ENCODE assay signal across 11 cellular contexts in genomic region chr19:41399091-41399490, GRCh38. TPM values are rescaled to one million over a fixed set of nuclear protein-coding genes. Genes with fewer than 3 reads are reported as not detected.
DNase-seq lines count a peak whose midpoint lies in the region; ATAC-seq, FAIRE-seq and TF ChIP-seq lines count a peak whose summit lies in the region.
"Had no signal": no experiment of that assay in that cellular context is flagged by ENCODE, and none has a peak within 500 bp of the region (broad histone marks: within the 10 kb centered on the region; RNA-seq: fewer than 3 reads in every experiment).

No MANE protein-coding gene starts in this region.

- no peaks in the 10 kb centered on the region for H3K9me3 Mint-ChIP-seq in activated naive CD4-positive, alpha-beta T cell treated with anti-CD3 and anti-CD28 coated beads, Interleukin-2, amount 10 ng/mL, durations not matched to agents 7 days and 5 days
- H3K9me3 Mint-ChIP-seq in activated T-helper 1 cell treated with anti-CD3 and anti-CD28 coated beads, Interleukin-12 subunit alpha, Interleukin-12 subunit beta, Interleukin-2, Interleukin-4 antibody, amounts not matched to agents 30 ng/mL and 10 ng/mL and 1 ng/mL, durations not matched to agents 14 hours and 24 hours and 36 hours, result no peaks in the 10 kb centered on the region

- H3K79me2 ChIP-seq in keratinocyte (ENCODE audit: control insufficient read depth, insufficient read depth, low read length), result peaks cover 27% of the 10 kb centered on the region

- H3K9me3 ChIP-seq in keratinocyte (ENCODE audit: control insufficient read depth, low read depth, low read length) (no peaks in the 10 kb centered on the region), thoracic aorta (no peaks in the 10 kb centered on the region)
- H3K9me3 ChIP-seq: SJSA1 had no signal

- no peak for DNase-seq in activated naive CD4-positive, alpha-beta T cell treated with anti-CD3 and anti-CD28 coated beads, Interleukin-2, amount 10 ng/mL, durations not matched to agents 7 days and 5 days
- no peak for DNase-seq in activated naive CD4-positive, alpha-beta T cell treated with Interleukin-2 at 50 U/mL for 16 hours
- DNase-seq in activated T-helper 1 cell treated with anti-CD3 and anti-CD28 coated beads, Interleukin-12 subunit alpha, Interleukin-12 subunit beta, Interleukin-2, Interleukin-4 antibody, amounts not matched to agents 30 ng/mL and 10 ng/mL and 1 ng/mL, durations not matched to agents 14 hours and 24 hours and 36 hours (ENCODE audit: low spot score), result no peak
- DNase-seq in keratinocyte (ENCODE audit: low read depth, low spot score), result no peak
- DNase-seq in thoracic aorta (ENCODE audit: low spot score), result no peak
- DNase-seq in HuH-7 (ENCODE audit: low spot score), result no peak
- DNase-seq in NCI-H446 treated with DMSO at 0.1 percent for 48 hours (lab: John Stamatoyannopoulos, UW), result no peak
- DNase-seq: COR-L47, NCI-H146 had no signal

- H3K36me3 Mint-ChIP-seq in activated naive CD4-positive, alpha-beta T cell treated with anti-CD3 and anti-CD28 coated beads, Interleukin-2, amount 10 ng/mL, durations not matched to agents 7 days and 5 days, result peaks cover 11% of the 10 kb centered on the region
- peaks cover 3% of the 10 kb centered on the region for H3K36me3 Mint-ChIP-seq in activated T-helper 1 cell treated with anti-CD3 and anti-CD28 coated beads, Interleukin-12 subunit alpha, Interleukin-12 subunit beta, Interleukin-2, Interleukin-4 antibody, amounts not matched to agents 30 ng/mL and 10 ng/mL and 1 ng/mL, durations not matched to agents 14 hours and 24 hours and 36 hours (ENCODE audit: low read depth)

- H3K4me1 ChIP-seq in keratinocyte (ENCODE audit: control insufficient read depth, extremely low read depth, insufficient read depth, low read length), result peaks cover 13% of the 10 kb centered on the region
- H3K4me1 ChIP-seq in thoracic aorta (ENCODE audit: control insufficient read depth in 1 of 2, low read depth in 2 of 2), result peaks cover 13 to 17% of the 10 kb centered on the region in 2 donors

- no peaks in the 10 kb centered on the region for H4K20me1 ChIP-seq in keratinocyte (ENCODE audit: control insufficient read depth, extremely low read depth, insufficient read depth, low read length)

- no peak for TF ChIP-seq CTCF in keratinocyte (optimal IDR thresholded peaks at IDR 0.05 in 1 of 3, IDR thresholded peaks at IDR 0.05 in 1 of 3, conservative IDR thresholded peaks at IDR 0.05 in 1 of 3; ENCODE audit: extremely low read depth in 1 of 3, insufficient read depth in 2 of 3, low read length in 3 of 3)
- no peak for TF ChIP-seq CTCF in thoracic aorta (IDR thresholded peaks at IDR 0.05)

- dilution Hi-C loops in keratinocyte (cut with MboI; ENCODE audit: extremely low pct_ligation_motif_present, low sequenced_read_pairs), result no loop called here

- H3K36me3 ChIP-seq in keratinocyte (ENCODE audit: control insufficient read depth in 2 of 2, extremely low read depth in 1 of 2, insufficient read depth in 2 of 2, low read length in 2 of 2), result peaks cover 0 to 3% of the 10 kb centered on the region in 2 experiments
- no peaks in the 10 kb centered on the region for H3K36me3 ChIP-seq in thoracic aorta
- H3K36me3 ChIP-seq: SJSA1 had no signal

- H3K27me3 ChIP-seq in keratinocyte (ENCODE audit: control insufficient read depth, extremely low read depth, insufficient read depth, low read length), result no peaks in the 10 kb centered on the region
- H3K27me3 ChIP-seq in thoracic aorta (replicated peaks; ENCODE audit: insufficient read depth), result no peaks in the 10 kb centered on the region
- H3K27me3 ChIP-seq: SJSA1 had no signal

- ATAC-seq in thoracic aorta (ENCODE audit: insufficient number of reproducible peaks, low FRiP score, low read depth) (no peak), HG03571 (IDR thresholded peaks at IDR 0.05; ENCODE audit: unreplicated experiment) (no peak)

- CTCF ChIA-PET in activated naive CD4-positive, alpha-beta T cell treated with anti-CD3 and anti-CD28 coated beads, Interleukin-2, amount 10 ng/mL, durations not matched to agents 7 days and 5 days (lab: Charles Lee), result no interaction called here

- peak overlapping the region; percentile 98 for H3K4me2 ChIP-seq in keratinocyte (ENCODE audit: control insufficient read depth, extremely low read depth, insufficient read depth, low read depth, low read length)

- H2AFZ ChIP-seq in keratinocyte (ENCODE audit: control insufficient read depth, low read length), result no peak overlapping the region

- peak overlapping the region; percentile 97 for H3K4me3 Mint-ChIP-seq in activated naive CD4-positive, alpha-beta T cell treated with anti-CD3 and anti-CD28 coated beads, Interleukin-2, amount 10 ng/mL, durations not matched to agents 7 days and 5 days
- peak overlapping the region; percentile 97 for H3K4me3 Mint-ChIP-seq in activated T-helper 1 cell treated with anti-CD3 and anti-CD28 coated beads, Interleukin-12 subunit alpha, Interleukin-12 subunit beta, Interleukin-2, Interleukin-4 antibody, amounts not matched to agents 30 ng/mL and 10 ng/mL and 1 ng/mL, durations not matched to agents 14 hours and 24 hours and 36 hours

- H3K9me1 ChIP-seq in keratinocyte (ENCODE audit: control insufficient read depth, extremely low read depth, insufficient read depth, low read length), result no peaks in the 10 kb centered on the region

- no peak overlapping the region for H3K4me3 ChIP-seq in keratinocyte (ENCODE audit: control insufficient read depth in 2 of 3, extremely low read depth in 1 of 3, insufficient read depth in 2 of 3, low read depth in 1 of 3, low read length in 3 of 3)
- H3K4me3 ChIP-seq in thoracic aorta, result peak overlapping the region; percentile 95

- peaks cover 40% of the 10 kb centered on the region for H3K4me1 Mint-ChIP-seq in activated naive CD4-positive, alpha-beta T cell treated with anti-CD3 and anti-CD28 coated beads, Interleukin-2, amount 10 ng/mL, durations not matched to agents 7 days and 5 days
- peaks cover 28% of the 10 kb centered on the region for H3K4me1 Mint-ChIP-seq in activated T-helper 1 cell treated with anti-CD3 and anti-CD28 coated beads, Interleukin-12 subunit alpha, Interleukin-12 subunit beta, Interleukin-2, Interleukin-4 antibody, amounts not matched to agents 30 ng/mL and 10 ng/mL and 1 ng/mL, durations not matched to agents 14 hours and 24 hours and 36 hours (ENCODE audit: low read depth)

- no peak overlapping the region for H3K27ac Mint-ChIP-seq in activated naive CD4-positive, alpha-beta T cell treated with anti-CD3 and anti-CD28 coated beads, Interleukin-2, amount 10 ng/mL, durations not matched to agents 7 days and 5 days
- H3K27ac Mint-ChIP-seq in activated T-helper 1 cell treated with anti-CD3 and anti-CD28 coated beads, Interleukin-12 subunit alpha, Interleukin-12 subunit beta, Interleukin-2, Interleukin-4 antibody, amounts not matched to agents 30 ng/mL and 10 ng/mL and 1 ng/mL, durations not matched to agents 14 hours and 24 hours and 36 hours, result peak overlapping the region; percentile 67

- H3K27ac ChIP-seq in keratinocyte (ENCODE audit: control insufficient read depth, insufficient read depth, low read length), result peak overlapping the region; percentile 100
- no peak overlapping the region for H3K27ac ChIP-seq in thoracic aorta
- H3K27ac ChIP-seq: SJSA1 had no signal

- peaks cover 8% of the 10 kb centered on the region for H3K27me3 Mint-ChIP-seq in activated naive CD4-positive, alpha-beta T cell treated with anti-CD3 and anti-CD28 coated beads, Interleukin-2, amount 10 ng/mL, durations not matched to agents 7 days and 5 days
- no peaks in the 10 kb centered on the region for H3K27me3 Mint-ChIP-seq in activated T-helper 1 cell treated with anti-CD3 and anti-CD28 coated beads, Interleukin-12 subunit alpha, Interleukin-12 subunit beta, Interleukin-2, Interleukin-4 antibody, amounts not matched to agents 30 ng/mL and 10 ng/mL and 1 ng/mL, durations not matched to agents 14 hours and 24 hours and 36 hours (ENCODE audit: insufficient read depth)

- H3K9ac ChIP-seq in keratinocyte (ENCODE audit: control insufficient read depth, extremely low read depth, insufficient read depth, low read length), result peak overlapping the region; percentile 99

- FAIRE-seq in keratinocyte (lab: Jason Lieb, UNC), result no peak

- intact Hi-C loops in activated T-helper 1 cell treated with anti-CD3 and anti-CD28 coated beads, Interleukin-12 subunit alpha, Interleukin-12 subunit beta, Interleukin-2, Interleukin-4 antibody, amounts not matched to agents 30 ng/mL and 10 ng/mL and 1 ng/mL, durations not matched to agents 14 hours and 24 hours and 36 hours (cut with micrococcal nuclease), result loop anchor here (5.0 kb wide), 3 partner anchors 92 to 198 kb away; no protein-coding TSS in a partner anchor

RNA-seq across cellular contexts. Expression of gene BCKDHA, which starts 1.5 kb away (rescaled TPM):
- total RNA-seq in activated T-helper 1 cell treated with anti-CD3 and anti-CD28 coated beads, Interleukin-12 subunit alpha, Interleukin-12 subunit beta, Interleukin-2, Interleukin-4 antibody, amounts not matched to agents 30 ng/mL and 10 ng/mL and 1 ng/mL, durations not matched to agents 14 hours and 24 hours and 36 hours, result 14.6 and 22.7 TPM in 2 replicates
- 7.5 to 13.3 TPM (median 8.3 TPM) in 3 replicates for polyA plus RNA-seq in keratinocyte
- polyA plus RNA-seq in keratinocyte (2011; ENCODE audit: low read depth), result 17.2 TPM
- 4.0 and 10.9 TPM in 2 replicates for polyA plus RNA-seq in keratinocyte (2011; cell fraction: cytosol; rRNA removed)
- 8.5 and 12.7 TPM in 2 replicates for polyA plus RNA-seq in keratinocyte (2011; cell fraction: nucleus; rRNA removed)
- 10.0 and 11.7 TPM in 2 replicates for polyA plus RNA-seq in keratinocyte (2012; ENCODE audit: low replicate concordance)
- polyA minus RNA-seq in keratinocyte, result 5.5 to 10.0 TPM (median 7.3 TPM) in 3 replicates
- 24.0 TPM for polyA minus RNA-seq in keratinocyte (2011; cell fraction: cytosol; rRNA and poly(A)+ RNA removed)
- 6.4 and 8.4 TPM in 2 replicates for polyA minus RNA-seq in keratinocyte (2011; cell fraction: nucleus; rRNA and poly(A)+ RNA removed)
- 10 to 100 TPM; 18.5 to 35.9 TPM for total RNA-seq in thoracic aorta

RNA-seq across cellular contexts. Expression of gene EXOSC5, which starts 1.9 kb away (rescaled TPM):
- total RNA-seq in activated T-helper 1 cell treated with anti-CD3 and anti-CD28 coated beads, Interleukin-12 subunit alpha, Interleukin-12 subunit beta, Interleukin-2, Interleukin-4 antibody, amounts not matched to agents 30 ng/mL and 10 ng/mL and 1 ng/mL, durations not matched to agents 14 hours and 24 hours and 36 hours, result 59.3 and 66.6 TPM in 2 replicates
- 12.5 to 18.2 TPM (median 14.7 TPM) in 3 replicates for polyA plus RNA-seq in keratinocyte
- polyA plus RNA-seq in keratinocyte (2011; ENCODE audit: low read depth), result 5.2 TPM
- 9.8 and 17.2 TPM in 2 replicates for polyA plus RNA-seq in keratinocyte (2011; cell fraction: cytosol; rRNA removed)
- 8.0 and 9.1 TPM in 2 replicates for polyA plus RNA-seq in keratinocyte (2011; cell fraction: nucleus; rRNA removed)
- 17.8 and 27.7 TPM in 2 replicates for polyA plus RNA-seq in keratinocyte (2012; ENCODE audit: low replicate concordance)
- polyA minus RNA-seq in keratinocyte, result 3.7 to 11.7 TPM (median 4.7 TPM) in 3 replicates
- 15.2 TPM for polyA minus RNA-seq in keratinocyte (2011; cell fraction: cytosol; rRNA and poly(A)+ RNA removed)
- polyA minus RNA-seq in keratinocyte (2011; cell fraction: nucleus; rRNA and poly(A)+ RNA removed), result 4.9 and 7.4 TPM in 2 replicates
- 10 to 100 TPM in 1 of 2 donors, 1 to 10 TPM in 1; 7.1 to 16.9 TPM for total RNA-seq in thoracic aorta

RNA-seq across cellular contexts. Expression of gene TMEM91, which starts 22.8 kb away (rescaled TPM):
- 2.8 and 2.9 TPM in 2 replicates for total RNA-seq in activated T-helper 1 cell treated with anti-CD3 and anti-CD28 coated beads, Interleukin-12 subunit alpha, Interleukin-12 subunit beta, Interleukin-2, Interleukin-4 antibody, amounts not matched to agents 30 ng/mL and 10 ng/mL and 1 ng/mL, durations not matched to agents 14 hours and 24 hours and 36 hours
- polyA plus RNA-seq in keratinocyte, result 4.4 to 10.1 TPM (median 6.3 TPM) in 3 replicates
- 8.3 TPM for polyA plus RNA-seq in keratinocyte (2011; ENCODE audit: low read depth)
- 3.9 and 6.3 TPM in 2 replicates for polyA plus RNA-seq in keratinocyte (2011; cell fraction: cytosol; rRNA removed)
- polyA plus RNA-seq in keratinocyte (2011; cell fraction: nucleus; rRNA removed), result 12.5 and 16.9 TPM in 2 replicates
- 4.4 and 18.2 TPM in 2 replicates for polyA plus RNA-seq in keratinocyte (2012; ENCODE audit: low replicate concordance)
- 9.1 to 14.5 TPM (median 9.9 TPM) in 3 replicates for polyA minus RNA-seq in keratinocyte
- 8.1 TPM for polyA minus RNA-seq in keratinocyte (2011; cell fraction: cytosol; rRNA and poly(A)+ RNA removed)
- 4.0 and 7.8 TPM in 2 replicates for polyA minus RNA-seq in keratinocyte (2011; cell fraction: nucleus; rRNA and poly(A)+ RNA removed)
- 10 to 100 TPM; 20.0 to 44.0 TPM for total RNA-seq in thoracic aorta

RNA-seq across cellular contexts. Expression of gene B3GNT8, which starts 28.1 kb away (rescaled TPM):
- total RNA-seq in activated T-helper 1 cell treated with anti-CD3 and anti-CD28 coated beads, Interleukin-12 subunit alpha, Interleukin-12 subunit beta, Interleukin-2, Interleukin-4 antibody, amounts not matched to agents 30 ng/mL and 10 ng/mL and 1 ng/mL, durations not matched to agents 14 hours and 24 hours and 36 hours, result 0.44 and 0.99 TPM in 2 replicates
- polyA plus RNA-seq in keratinocyte, result 0.45 to 1.8 TPM (median 0.97 TPM) in 3 replicates
- polyA plus RNA-seq in keratinocyte (2011; ENCODE audit: low read depth), result 1.9 TPM
- polyA plus RNA-seq in keratinocyte (2011; cell fraction: cytosol; rRNA removed), result 0.22 and 0.87 TPM in 2 replicates
- 1.4 and 1.6 TPM in 2 replicates for polyA plus RNA-seq in keratinocyte (2011; cell fraction: nucleus; rRNA removed)
- 2.9 and 3.2 TPM in 2 replicates for polyA plus RNA-seq in keratinocyte (2012; ENCODE audit: low replicate concordance)
- 0.26 to 0.49 TPM (median 0.36 TPM) in 3 replicates for polyA minus RNA-seq in keratinocyte
- 2.7 TPM for polyA minus RNA-seq in keratinocyte (2011; cell fraction: cytosol; rRNA and poly(A)+ RNA removed)
- polyA minus RNA-seq in keratinocyte (2011; cell fraction: nucleus; rRNA and poly(A)+ RNA removed), result 0.62 and 1.7 TPM in 2 replicates
- 1 to 10 TPM; 4.0 to 4.2 TPM for total RNA-seq in thoracic aorta
- total RNA-seq: SJSA1 had no signal

RNA-seq across cellular contexts. Expression of gene B9D2, which starts 35.1 kb away (rescaled TPM):
- 4.4 and 4.5 TPM in 2 replicates for total RNA-seq in activated T-helper 1 cell treated with anti-CD3 and anti-CD28 coated beads, Interleukin-12 subunit alpha, Interleukin-12 subunit beta, Interleukin-2, Interleukin-4 antibody, amounts not matched to agents 30 ng/mL and 10 ng/mL and 1 ng/mL, durations not matched to agents 14 hours and 24 hours and 36 hours
- 2.8 to 3.4 TPM (median 3.0 TPM) in 3 replicates for polyA plus RNA-seq in keratinocyte
- polyA plus RNA-seq in keratinocyte (2011; ENCODE audit: low read depth), result 0.59 TPM
- polyA plus RNA-seq in keratinocyte (2011; cell fraction: cytosol; rRNA removed), result 1.5 and 3.5 TPM in 2 replicates
- 1.8 and 2.4 TPM in 2 replicates for polyA plus RNA-seq in keratinocyte (2011; cell fraction: nucleus; rRNA removed)
- polyA plus RNA-seq in keratinocyte (2012; ENCODE audit: low replicate concordance), result 2.8 and 4.8 TPM in 2 replicates
- 0.76 to 1.8 TPM (median 1.6 TPM) in 3 replicates for polyA minus RNA-seq in keratinocyte
- polyA minus RNA-seq in keratinocyte (2011; cell fraction: cytosol; rRNA and poly(A)+ RNA removed), result 6.7 TPM
- 1.0 and 1.2 TPM in 2 replicates for polyA minus RNA-seq in keratinocyte (2011; cell fraction: nucleus; rRNA and poly(A)+ RNA removed)
- 1 to 10 TPM; 1.2 to 4.0 TPM for total RNA-seq in thoracic aorta
